8 cellular contexts compared by ENCODE assay signal in genomic region chr1:999797-1000356, GRCh38. TPM values are rescaled to one million over a fixed set of nuclear protein-coding genes. Genes with fewer than 3 reads are reported as not detected.
DNase-seq lines count a peak whose midpoint lies in the region; ATAC-seq and TF ChIP-seq lines count a peak whose summit lies in the region.

Gene HES4 (minus strand): TSS chr1:1000097. CDS start chr1:999973, 124 bp downstream.

- H3K27ac ChIP-seq in 22Rv1: peak within 1 kb of the TSS; percentile 99

- TF ChIP-seq POLR2A in GM18526 (IDR thresholded peaks at IDR 0.05; ENCODE audit: extremely low read depth, insufficient read length): peak; percentile 33

- TF ChIP-seq CTCF in 22Rv1 (IDR thresholded peaks at IDR 0.05): no peak

- DNase-seq in NCI-H1436 treated with DMSO at 0.1 percent for 48 hours (lab: John Stamatoyannopoulos, UW) (peak; percentile 51), dermis blood vessel endothelial cell (peak; percentile 95), left kidney (ENCODE audit: low read depth, low spot score) (peak; percentile 96)
- peak; percentile 43 to 54 for DNase-seq in activated CD4-positive, alpha-beta T cell treated with anti-CD3 and anti-CD28 coated beads for 24 hours (ENCODE audit: low read depth in 2 of 2)
- DNase-seq in stimulated activated CD4-positive, alpha-beta T cell treated with anti-CD3 and anti-CD28 coated beads, Interleukin-1b, Interleukin-23, amount 100 ng/mL, for 4 hours (ENCODE audit: low read depth in 2 of 2): peak; percentile 62

- no peak for ATAC-seq in GM21367 (IDR thresholded peaks at IDR 0.05; ENCODE audit: unreplicated experiment)

RNA-seq across cellular contexts. Expression of gene HES4, which starts in this region (rescaled TPM):
- total RNA-seq in dermis blood vessel endothelial cell: 49.6 and 76.9 TPM in 2 replicates
